ENCODE assay signal across 13 cellular contexts in the genomic region with DNA sequence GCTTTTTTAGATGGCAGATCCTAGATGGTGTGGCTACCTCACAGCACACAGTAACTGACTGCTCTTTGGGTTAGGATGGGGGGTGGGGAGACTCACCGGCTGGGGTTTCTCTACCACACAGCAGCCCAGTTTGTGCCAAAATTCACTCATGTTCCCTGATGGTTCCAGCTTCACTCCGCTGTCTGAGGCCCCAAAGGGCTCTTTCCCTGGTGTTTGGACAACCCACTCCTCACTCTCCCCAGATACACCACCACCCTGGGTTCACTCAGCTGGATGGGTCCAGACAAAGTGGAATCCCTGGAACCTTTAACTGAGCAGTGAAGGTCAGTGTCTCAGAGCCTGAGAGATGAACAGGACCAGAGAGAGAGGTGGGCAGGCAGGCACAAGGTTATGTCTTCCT. TPM values are rescaled to one million over a fixed set of nuclear protein-coding genes. Genes with fewer than 3 reads are reported as not detected.
DNase-seq lines count a peak whose midpoint lies in the region; ATAC-seq, FAIRE-seq and TF ChIP-seq lines count a peak whose summit lies in the region.
"Had no signal": no experiment of that assay in that cellular context is flagged by ENCODE, and none has a peak within 500 bp of the region (broad histone marks: within the 10 kb centered on the region; RNA-seq: fewer than 3 reads in every experiment).

No MANE protein-coding gene starts in this region.

- no peaks in the 10 kb centered on the region for H3K9me3 ChIP-seq in PC-3 (ENCODE audit: low read length)
- no peaks in the 10 kb centered on the region for H3K9me3 ChIP-seq in psoas muscle
- H3K9me3 ChIP-seq in HepG2 (ENCODE audit: low read length): no peaks in the 10 kb centered on the region
- no peaks in the 10 kb centered on the region for H3K9me3 ChIP-seq in kidney (ENCODE audit: control insufficient read depth in 1 of 2, low read length in 2 of 2)
- H3K9me3 ChIP-seq: ovary had no signal

- H2AFZ ChIP-seq in PC-3 (ENCODE audit: low read length) (no peak overlapping the region), HepG2 (ENCODE audit: low read length) (no peak overlapping the region)
- H2AFZ ChIP-seq: GM23338 had no signal

- no peak for TF ChIP-seq EP300 in HepG2 (IDR thresholded peaks at IDR 0.05; ENCODE audit: low read depth in 2 of 2, low read length in 2 of 2)
- no peak for TF ChIP-seq EP300 in HepG2 (CRISPR knock-in tag; IDR thresholded peaks at IDR 0.05; ENCODE audit: borderline replicate concordance)

- H3K27me3 Mint-ChIP-seq in endothelial cell (ENCODE audit: unreplicated experiment): peaks cover 8% of the 10 kb centered on the region

- no peak for FAIRE-seq in HepG2 (lab: Jason Lieb, UNC)
- FAIRE-seq in kidney (lab: Jason Lieb, UNC): no peak

- no peaks in the 10 kb centered on the region for H3K9me3 Mint-ChIP-seq in endothelial cell (ENCODE audit: unreplicated experiment)
- H3K9me3 Mint-ChIP-seq: GM23338 had no signal

- DNase-seq in PC-3 (no peak), endothelial cell (ENCODE audit: low spot score) (no peak), psoas muscle (no peak), Kasumi-1 (lab: John Stamatoyannopoulos, UW) (no peak), HepG2 (ENCODE audit: low spot score) (no peak), head of caudate nucleus (no peak), kidney (no peak)
- DNase-seq: activated CD4-positive, CD25-positive, alpha-beta regulatory T cell treated with anti-CD3 and anti-CD28 coated beads, Interleukin-2, amount 50 U/mL, for 72 hours; DMS 273 treated with DMSO at 0.1 percent for 48 hours; NCI-H1092; ovary had no signal

- no TSS peak for BruUV-seq in PC-3 (replicated peaks; lab: Mats Ljungman, UMichigan)
- BruUV-seq in HepG2 (replicated peaks; lab: Mats Ljungman, UMichigan): no TSS peak

- in situ Hi-C loops in HepG2 (cut with HindIII; ENCODE audit: extremely low pct_ligation_motif_present, low pct_unique_long_range_greater_than_20kb): no loop called here

- no peak overlapping the region for H3K9ac ChIP-seq in PC-3 (ENCODE audit: low read length)
- no peak overlapping the region for H3K9ac ChIP-seq in HepG2 (ENCODE audit: insufficient read depth, low read depth, low read length)
- H3K9ac ChIP-seq in kidney (ENCODE audit: low read length in 2 of 2): peak overlapping the region in 1 of 2 donors; percentile 13

- H3K4me1 ChIP-seq in PC-3 (ENCODE audit: insufficient read depth, low read length) (peaks cover 22% of the 10 kb centered on the region), psoas muscle (peaks cover 28% of the 10 kb centered on the region), HepG2 (ENCODE audit: insufficient read depth, low read length) (peaks cover 58% of the 10 kb centered on the region), kidney (ENCODE audit: control insufficient read depth in 1 of 2, insufficient read depth in 1 of 2, low read depth in 1 of 2, low read length in 2 of 2) (peaks cover 18 to 20% of the 10 kb centered on the region in 2 donors)

- H3K36me3 Mint-ChIP-seq in endothelial cell (ENCODE audit: low read depth, unreplicated experiment): peaks cover 45% of the 10 kb centered on the region

- 0 out of 2 replicates have a peak overlapping the region, but pooled peaks have one; percentile 23 for H3K4me2 ChIP-seq in PC-3 (ENCODE audit: low read length)
- H3K4me2 ChIP-seq in HepG2 (ENCODE audit: low read depth, low read length): no peak overlapping the region
- H3K4me2 ChIP-seq: GM23338 had no signal

- POLR2A ChIA-PET in PC-3 (lab: Charles Lee; ENCODE audit: unreplicated experiment) (no interaction called here), HepG2 (lab: Yijun Ruan, JAX) (interaction anchor here (0.6 to 1.2 kb wide), 2 partner anchors 9 to 49 kb away, joined by 3 read pairs; a partner anchor contains a TSS)

- H3K27ac Mint-ChIP-seq in endothelial cell (ENCODE audit: unreplicated experiment): peak overlapping the region; percentile 78

- WGBS in psoas muscle, 3 donors: 31 to 93% (median 86%) methylated on average over 1 to 2 of the region's 2 CpGs
- WGBS in HepG2 (ENCODE audit: low lambda C conversion rate): 100% methylated on average over 1 of the region's 2 CpGs

- TF ChIP-seq CTCF in C4-2B (conservative IDR thresholded peaks at IDR 0.05): no peak
- TF ChIP-seq CTCF in PC-3 (conservative IDR thresholded peaks at IDR 0.05; ENCODE audit: low read depth, low read length): no peak
- no peak for TF ChIP-seq CTCF in endothelial cell (IDR thresholded peaks at IDR 0.05; ENCODE audit: unreplicated experiment)
- TF ChIP-seq CTCF in psoas muscle (IDR thresholded peaks at IDR 0.05): no peak
- no peak for TF ChIP-seq CTCF in HepG2 (CRISPR knock-in tag; IDR thresholded peaks at IDR 0.05)
- no peak for TF ChIP-seq CTCF in kidney (IDR thresholded peaks at IDR 0.05; ENCODE audit: borderline replicate concordance, extremely low read depth, insufficient read depth)

- H3K79me2 ChIP-seq in PC-3 (ENCODE audit: low read length) (peaks cover 60% of the 10 kb centered on the region), HepG2 (ENCODE audit: insufficient read depth, low read length) (peaks cover 19% of the 10 kb centered on the region)

- no peak for ATAC-seq in PC-3
- no peak for ATAC-seq in psoas muscle
- ATAC-seq in HepG2: no peak
- ATAC-seq: GM23338 had no signal

- H4K20me1 ChIP-seq in PC-3 (ENCODE audit: low read length): peaks cover 25% of the 10 kb centered on the region; the same call in 1 of the 2 replicates
- no peaks in the 10 kb centered on the region for H4K20me1 ChIP-seq in HepG2 (ENCODE audit: insufficient read depth, low read length)

- no peak for TF ChIP-seq POLR2A in HepG2 (IDR thresholded peaks at IDR 0.05; ENCODE audit: insufficient read depth in 1 of 2, low read depth in 2 of 2, low read length in 2 of 2)

- peak overlapping the region; percentile 72 for H3K4me3 Mint-ChIP-seq in endothelial cell (ENCODE audit: unreplicated experiment)
- H3K4me3 Mint-ChIP-seq: GM23338 had no signal

- peaks cover 7% of the 10 kb centered on the region for H3F3A ChIP-seq in PC-3 (ENCODE audit: low read length, unreplicated experiment)

- H3K36me3 ChIP-seq in PC-3 (ENCODE audit: low read depth, low read length) (peaks cover 51% of the 10 kb centered on the region), psoas muscle (ENCODE audit: insufficient read depth in 1 of 2, low read depth in 1 of 2) (peaks cover 11 to 69% of the 10 kb centered on the region in 2 donors), HepG2 (replicated peaks in 1 of 2; ENCODE audit: control insufficient read depth in 1 of 2, insufficient read depth in 2 of 2, low read length in 2 of 2) (peaks cover 13 to 34% of the 10 kb centered on the region in 2 experiments), kidney (ENCODE audit: control insufficient read depth in 1 of 2, insufficient read depth in 2 of 2, low read length in 2 of 2) (peaks cover 26 to 48% of the 10 kb centered on the region in 2 donors)
- H3K36me3 ChIP-seq: ovary had no signal

- no peaks in the 10 kb centered on the region for H3K9me2 ChIP-seq in PC-3 (replicated peaks; ENCODE audit: low read length)

- no peaks in the 10 kb centered on the region for H3K27me3 ChIP-seq in PC-3 (ENCODE audit: low read length)
- no peaks in the 10 kb centered on the region for H3K27me3 ChIP-seq in psoas muscle (ENCODE audit: insufficient read depth in 3 of 3, low read length in 2 of 3)
- H3K27me3 ChIP-seq in HepG2 (ENCODE audit: control insufficient read depth in 1 of 2, insufficient read depth in 2 of 2, low read length in 2 of 2): no peaks in the 10 kb centered on the region
- H3K27me3 ChIP-seq: ovary had no signal

- CTCF ChIA-PET in PC-3 (lab: Charles Lee): no interaction called here
- CTCF ChIA-PET in HepG2 (lab: Yijun Ruan, JAX; ENCODE audit: low intra/inter-chr PET ratio, low total read pairs): no interaction called here

- H3K27ac ChIP-seq in C4-2B (peak overlapping the region; percentile 97), PC-3 (ENCODE audit: low read length) (no peak overlapping the region), psoas muscle (peak overlapping the region; percentile 67), HepG2 (ENCODE audit: extremely low read length, insufficient read depth, low read length) (no peak overlapping the region), kidney (ENCODE audit: low read depth in 2 of 2, low read length in 2 of 2) (peak overlapping the region in 1 of 2 donors; percentile 47)
- H3K27ac ChIP-seq: ovary had no signal

- H3K4me3 ChIP-seq in PC-3 (ENCODE audit: low read length): no peak overlapping the region
- H3K4me3 ChIP-seq in psoas muscle: no peak overlapping the region
- no peak overlapping the region for H3K4me3 ChIP-seq in HepG2 (replicated peaks in 1 of 3; ENCODE audit: insufficient read depth in 1 of 3, low read depth in 2 of 3, low read length in 3 of 3)
- H3K4me3 ChIP-seq in kidney (ENCODE audit: low read length in 2 of 2): peak overlapping the region in 1 of 2 donors; percentile 21
- H3K4me3 ChIP-seq: GM23338, ovary had no signal

- TF ChIP-seq RAD21 in HepG2 (CRISPR knock-in tag; IDR thresholded peaks at IDR 0.05): no peak

- intact Hi-C loops in PC-3 (cut with micrococcal nuclease) (no loop called here), psoas muscle (cut with DNase I) (loop anchor here in 1 of 2 donors (5.0 kb wide), 1 partner anchor 33 kb away; no protein-coding TSS in a partner anchor), HepG2 (cut with micrococcal nuclease; ENCODE audit: unreplicated experiment) (no loop called here), head of caudate nucleus (cut with DNase I) (no loop called here), kidney (cut with DNase I) (no loop called here)

- peaks cover 42% of the 10 kb centered on the region for H3K4me1 Mint-ChIP-seq in endothelial cell (ENCODE audit: unreplicated experiment)

RNA-seq across cellular contexts. Expression of a gene that starts 3.8 kb away (rescaled TPM):
- total RNA-seq in PC-3 (2014; rRNA removed): 60.8 and 61.4 TPM in 2 replicates
- total RNA-seq in endothelial cell (ENCODE audit: unreplicated experiment): 180 TPM
- total RNA-seq in psoas muscle: 10 to 100 TPM; 26.1 to 49.8 (median 33.2) TPM
- polyA plus RNA-seq in psoas muscle: 10 to 100 TPM; 20.1 to 46.4 (median 24.7) TPM
- 17.6 and 18.8 TPM in 2 replicates for total RNA-seq in HepG2 (2016; rRNA removed; fragmentation: Illumina TruSeq; extraction: Trizol)
- total RNA-seq in HepG2 (2016; cell fraction: cytosol; rRNA removed; fragmentation: Illumina TruSeq; extraction: Trizol; ENCODE audit: low read depth): 4.7 and 5.2 TPM in 2 replicates
- 18.1 and 20.0 TPM in 2 replicates for total RNA-seq in HepG2 (2016; cell fraction: insoluble cytoplasmic fraction; rRNA removed; fragmentation: Illumina TruSeq; extraction: Trizol)
- total RNA-seq in HepG2 (2016; cell fraction: membrane; rRNA removed; fragmentation: Illumina TruSeq; extraction: Trizol): 14.1 and 15.1 TPM in 2 replicates
- total RNA-seq in HepG2 (2016; cell fraction: nucleus; rRNA removed; fragmentation: Illumina TruSeq; extraction: Trizol): 14.5 and 16.7 TPM in 2 replicates
- 17.9 and 20.5 TPM in 2 replicates for polyA plus RNA-seq in HepG2 (2011; rRNA removed)
- polyA plus RNA-seq in HepG2 (2011; cell fraction: cytosol; rRNA removed): 10.0 and 12.8 TPM in 2 replicates
- polyA plus RNA-seq in HepG2 (2011; cell fraction: nucleus; rRNA removed): 31.2 and 42.5 TPM in 2 replicates
- polyA plus RNA-seq in HepG2 (2012): 9.4 and 12.3 TPM in 2 replicates
- 1.9 and 2.9 TPM in 2 replicates for polyA plus RNA-seq in HepG2 (2016; cell fraction: cytosol; fragmentation: Illumina TruSeq; extraction: Trizol; ENCODE audit: low read depth)
- 14.6 and 17.0 TPM in 2 replicates for polyA plus RNA-seq in HepG2 (2016; cell fraction: insoluble cytoplasmic fraction; fragmentation: Illumina TruSeq; extraction: Trizol; ENCODE audit: low read depth)
- polyA plus RNA-seq in HepG2 (2016; cell fraction: membrane; fragmentation: Illumina TruSeq; extraction: Trizol; ENCODE audit: low read depth): 6.3 and 7.7 TPM in 2 replicates
- 26.8 and 28.1 TPM in 2 replicates for polyA plus RNA-seq in HepG2 (2016; cell fraction: nucleus; fragmentation: Illumina TruSeq; extraction: Trizol; ENCODE audit: insufficient read depth, low read depth)
- 15.8 and 81.0 TPM in 2 replicates for polyA minus RNA-seq in HepG2 (2011; rRNA and poly(A)+ RNA removed; ENCODE audit: low replicate concordance)
- 8.8 and 9.2 TPM in 2 replicates for polyA minus RNA-seq in HepG2 (2011; cell fraction: cytosol; rRNA and poly(A)+ RNA removed)
- polyA minus RNA-seq in HepG2 (2011; cell fraction: nucleus; rRNA and poly(A)+ RNA removed): 12.6 and 19.9 TPM in 2 replicates
- 107 TPM for total RNA-seq in kidney
- 36.6 TPM for polyA plus RNA-seq in kidney (ENCODE audit: insufficient read depth, low read depth, low replicate concordance)

RNA-seq across cellular contexts. Expression of a gene that starts 4.6 kb away (rescaled TPM):
- total RNA-seq in PC-3 (2014; rRNA removed) (12.3 and 14.1 TPM in 2 replicates), endothelial cell (ENCODE audit: unreplicated experiment) (27.8 TPM), psoas muscle (10 to 100 TPM in 1 of 4 donors, 1 to 10 TPM in 3; 1.3 to 35.8 (median 4.5) TPM), HepG2 (2016; rRNA removed; fragmentation: Illumina TruSeq; extraction: Trizol) (0.17 and 0.22 TPM in 2 replicates), kidney (1.4 TPM)
- polyA plus RNA-seq in psoas muscle (1 to 10 TPM; 1.2 to 5.0 (median 1.3) TPM), HepG2 (2011; rRNA removed) (0.14 and 0.21 TPM in 2 replicates), kidney (ENCODE audit: insufficient read depth, low read depth, low replicate concordance) (2.3 TPM)
- 0.09 TPM in 1 of 2 replicates, not detected in the other for total RNA-seq in HepG2 (2016; cell fraction: cytosol; rRNA removed; fragmentation: Illumina TruSeq; extraction: Trizol; ENCODE audit: low read depth)
- 0.11 and 0.22 TPM in 2 replicates for total RNA-seq in HepG2 (2016; cell fraction: insoluble cytoplasmic fraction; rRNA removed; fragmentation: Illumina TruSeq; extraction: Trizol)
- 0.17 and 0.19 TPM in 2 replicates for total RNA-seq in HepG2 (2016; cell fraction: membrane; rRNA removed; fragmentation: Illumina TruSeq; extraction: Trizol)
- 0.09 TPM in 1 of 2 replicates, not detected in the other for total RNA-seq in HepG2 (2016; cell fraction: nucleus; rRNA removed; fragmentation: Illumina TruSeq; extraction: Trizol)
- 0.07 and 0.19 TPM in 2 replicates for polyA plus RNA-seq in HepG2 (2011; cell fraction: cytosol; rRNA removed)
- polyA plus RNA-seq in HepG2 (2011; cell fraction: nucleus; rRNA removed): 0.11 and 0.17 TPM in 2 replicates
- 0.25 and 0.31 TPM in 2 replicates for polyA plus RNA-seq in HepG2 (2012)
- polyA plus RNA-seq in HepG2 (2016; cell fraction: cytosol; fragmentation: Illumina TruSeq; extraction: Trizol; ENCODE audit: low read depth): 0.06 and 0.08 TPM in 2 replicates
- 0.19 and 0.23 TPM in 2 replicates for polyA plus RNA-seq in HepG2 (2016; cell fraction: insoluble cytoplasmic fraction; fragmentation: Illumina TruSeq; extraction: Trizol; ENCODE audit: low read depth)
- polyA plus RNA-seq in HepG2 (2016; cell fraction: membrane; fragmentation: Illumina TruSeq; extraction: Trizol; ENCODE audit: low read depth): 0.06 and 0.14 TPM in 2 replicates
- 0.40 TPM in 1 of 2 replicates, not detected in the other for polyA plus RNA-seq in HepG2 (2016; cell fraction: nucleus; fragmentation: Illumina TruSeq; extraction: Trizol; ENCODE audit: insufficient read depth, low read depth)
- 0.04 and 0.47 TPM in 2 replicates for polyA minus RNA-seq in HepG2 (2011; rRNA and poly(A)+ RNA removed; ENCODE audit: low replicate concordance)
- polyA minus RNA-seq in HepG2 (2011; cell fraction: cytosol; rRNA and poly(A)+ RNA removed): not detected in 2 replicates
- polyA minus RNA-seq in HepG2 (2011; cell fraction: nucleus; rRNA and poly(A)+ RNA removed): 0.13 and 0.25 TPM in 2 replicates

RNA-seq across cellular contexts. Expression of a gene that starts 8.0 kb away (rescaled TPM):
- total RNA-seq in PC-3 (2014; rRNA removed) (2.8 and 3.8 TPM in 2 replicates), endothelial cell (ENCODE audit: unreplicated experiment) (1.0 TPM), psoas muscle (1 to 10 TPM; 5.1 to 8.8 (median 6.9) TPM), HepG2 (2016; rRNA removed; fragmentation: Illumina TruSeq; extraction: Trizol) (0.74 and 1.5 TPM in 2 replicates), kidney (6.2 TPM)
- polyA plus RNA-seq in psoas muscle (10 to 100 TPM in 1 of 3 donors, 1 to 10 TPM in 2; 1.3 to 16.9 (median 6.5) TPM), HepG2 (2011; rRNA removed) (3.2 TPM in 2 replicates), kidney (ENCODE audit: insufficient read depth, low read depth, low replicate concordance) (12.8 TPM)
- total RNA-seq in HepG2 (2016; cell fraction: cytosol; rRNA removed; fragmentation: Illumina TruSeq; extraction: Trizol; ENCODE audit: low read depth): 1.6 and 2.0 TPM in 2 replicates
- 0.97 and 2.5 TPM in 2 replicates for total RNA-seq in HepG2 (2016; cell fraction: insoluble cytoplasmic fraction; rRNA removed; fragmentation: Illumina TruSeq; extraction: Trizol)
- total RNA-seq in HepG2 (2016; cell fraction: membrane; rRNA removed; fragmentation: Illumina TruSeq; extraction: Trizol): 1.8 and 3.1 TPM in 2 replicates
- 1.8 and 2.4 TPM in 2 replicates for total RNA-seq in HepG2 (2016; cell fraction: nucleus; rRNA removed; fragmentation: Illumina TruSeq; extraction: Trizol)
- polyA plus RNA-seq in HepG2 (2011; cell fraction: cytosol; rRNA removed): 2.1 and 3.0 TPM in 2 replicates
- 2.1 and 2.2 TPM in 2 replicates for polyA plus RNA-seq in HepG2 (2011; cell fraction: nucleus; rRNA removed)
- 2.4 and 3.1 TPM in 2 replicates for polyA plus RNA-seq in HepG2 (2012)
- polyA plus RNA-seq in HepG2 (2016; cell fraction: cytosol; fragmentation: Illumina TruSeq; extraction: Trizol; ENCODE audit: low read depth): 4.5 and 4.8 TPM in 2 replicates
- polyA plus RNA-seq in HepG2 (2016; cell fraction: insoluble cytoplasmic fraction; fragmentation: Illumina TruSeq; extraction: Trizol; ENCODE audit: low read depth): 1.9 TPM in 2 replicates
- polyA plus RNA-seq in HepG2 (2016; cell fraction: membrane; fragmentation: Illumina TruSeq; extraction: Trizol; ENCODE audit: low read depth): 3.8 and 4.5 TPM in 2 replicates
- polyA plus RNA-seq in HepG2 (2016; cell fraction: nucleus; fragmentation: Illumina TruSeq; extraction: Trizol; ENCODE audit: insufficient read depth, low read depth): 3.4 and 4.3 TPM in 2 replicates
- 2.7 and 2.8 TPM in 2 replicates for polyA minus RNA-seq in HepG2 (2011; rRNA and poly(A)+ RNA removed; ENCODE audit: low replicate concordance)
- polyA minus RNA-seq in HepG2 (2011; cell fraction: cytosol; rRNA and poly(A)+ RNA removed): 2.5 and 3.3 TPM in 2 replicates
- polyA minus RNA-seq in HepG2 (2011; cell fraction: nucleus; rRNA and poly(A)+ RNA removed): 1.3 and 1.7 TPM in 2 replicates

RNA-seq across cellular contexts. Expression of a gene that starts 15.0 kb away (rescaled TPM):
- total RNA-seq in PC-3 (2014; rRNA removed) (6.4 and 6.9 TPM in 2 replicates), endothelial cell (ENCODE audit: unreplicated experiment) (4.1 TPM), psoas muscle (10 to 100 TPM in 2 of 4 donors, 1 to 10 TPM in 2; 8.2 to 15.9 (median 9.7) TPM), HepG2 (2016; rRNA removed; fragmentation: Illumina TruSeq; extraction: Trizol) (not detected in 2 replicates), kidney (20.5 TPM)
- polyA plus RNA-seq in psoas muscle (1 to 10 TPM; 2.6 to 7.0 (median 3.6) TPM), HepG2 (2011; rRNA removed) (0.09 TPM in 1 of 2 replicates, not detected in the other), kidney (ENCODE audit: insufficient read depth, low read depth, low replicate concordance) (4.7 TPM)
- 0.26 TPM in 1 of 2 replicates, not detected in the other for total RNA-seq in HepG2 (2016; cell fraction: cytosol; rRNA removed; fragmentation: Illumina TruSeq; extraction: Trizol; ENCODE audit: low read depth)
- total RNA-seq in HepG2 (2016; cell fraction: insoluble cytoplasmic fraction; rRNA removed; fragmentation: Illumina TruSeq; extraction: Trizol): not detected in 2 replicates
- not detected in 2 replicates for total RNA-seq in HepG2 (2016; cell fraction: membrane; rRNA removed; fragmentation: Illumina TruSeq; extraction: Trizol)
- total RNA-seq in HepG2 (2016; cell fraction: nucleus; rRNA removed; fragmentation: Illumina TruSeq; extraction: Trizol): not detected in 2 replicates
- 0.03 TPM in 2 replicates for polyA plus RNA-seq in HepG2 (2011; cell fraction: cytosol; rRNA removed)
- 0.02 TPM in 1 of 2 replicates, not detected in the other for polyA plus RNA-seq in HepG2 (2011; cell fraction: nucleus; rRNA removed)
- polyA plus RNA-seq in HepG2 (2012): not detected in 2 replicates
- not detected in 2 replicates for polyA plus RNA-seq in HepG2 (2016; cell fraction: cytosol; fragmentation: Illumina TruSeq; extraction: Trizol; ENCODE audit: low read depth)
- polyA plus RNA-seq in HepG2 (2016; cell fraction: insoluble cytoplasmic fraction; fragmentation: Illumina TruSeq; extraction: Trizol; ENCODE audit: low read depth): not detected in 2 replicates
- polyA plus RNA-seq in HepG2 (2016; cell fraction: membrane; fragmentation: Illumina TruSeq; extraction: Trizol; ENCODE audit: low read depth): not detected in 2 replicates
- polyA plus RNA-seq in HepG2 (2016; cell fraction: nucleus; fragmentation: Illumina TruSeq; extraction: Trizol; ENCODE audit: insufficient read depth, low read depth): not detected in 2 replicates
- 40.1 TPM in 1 of 2 replicates, not detected in the other for polyA minus RNA-seq in HepG2 (2011; rRNA and poly(A)+ RNA removed; ENCODE audit: low replicate concordance)
- not detected in 2 replicates for polyA minus RNA-seq in HepG2 (2011; cell fraction: cytosol; rRNA and poly(A)+ RNA removed)
- polyA minus RNA-seq in HepG2 (2011; cell fraction: nucleus; rRNA and poly(A)+ RNA removed): under 0.01 and 0.25 TPM in 2 replicates

RNA-seq across cellular contexts. Expression of a gene that starts 19.2 kb away (rescaled TPM):
- total RNA-seq in PC-3 (2014; rRNA removed) (0.51 and 2.4 TPM in 2 replicates), endothelial cell (ENCODE audit: unreplicated experiment) (1.5 TPM), psoas muscle (under 1 TPM; 0.06 to 0.96 (median 0.43) TPM), HepG2 (2016; rRNA removed; fragmentation: Illumina TruSeq; extraction: Trizol) (0.20 and 0.40 TPM in 2 replicates), kidney (0.54 TPM)
- polyA plus RNA-seq in psoas muscle (under 1 TPM; 0.04 to 0.10 (median 0.05) TPM), HepG2 (2011; rRNA removed) (0.84 and 1.1 TPM in 2 replicates), kidney (ENCODE audit: insufficient read depth, low read depth, low replicate concordance) (3.1 TPM)
- 0.10 and 0.62 TPM in 2 replicates for total RNA-seq in HepG2 (2016; cell fraction: cytosol; rRNA removed; fragmentation: Illumina TruSeq; extraction: Trizol; ENCODE audit: low read depth)
- 0.19 and 0.41 TPM in 2 replicates for total RNA-seq in HepG2 (2016; cell fraction: insoluble cytoplasmic fraction; rRNA removed; fragmentation: Illumina TruSeq; extraction: Trizol)
- 0.21 and 0.40 TPM in 2 replicates for total RNA-seq in HepG2 (2016; cell fraction: membrane; rRNA removed; fragmentation: Illumina TruSeq; extraction: Trizol)
- total RNA-seq in HepG2 (2016; cell fraction: nucleus; rRNA removed; fragmentation: Illumina TruSeq; extraction: Trizol): 0.50 and 1.3 TPM in 2 replicates
- 0.13 and 0.17 TPM in 2 replicates for polyA plus RNA-seq in HepG2 (2011; cell fraction: cytosol; rRNA removed)
- 3.3 and 3.7 TPM in 2 replicates for polyA plus RNA-seq in HepG2 (2011; cell fraction: nucleus; rRNA removed)
- polyA plus RNA-seq in HepG2 (2012): 0.52 and 0.79 TPM in 2 replicates
- 0.08 TPM in 2 replicates for polyA plus RNA-seq in HepG2 (2016; cell fraction: cytosol; fragmentation: Illumina TruSeq; extraction: Trizol; ENCODE audit: low read depth)
- polyA plus RNA-seq in HepG2 (2016; cell fraction: insoluble cytoplasmic fraction; fragmentation: Illumina TruSeq; extraction: Trizol; ENCODE audit: low read depth): 0.33 TPM in 1 of 2 replicates, not detected in the other
- 0.05 and 0.16 TPM in 2 replicates for polyA plus RNA-seq in HepG2 (2016; cell fraction: membrane; fragmentation: Illumina TruSeq; extraction: Trizol; ENCODE audit: low read depth)
- polyA plus RNA-seq in HepG2 (2016; cell fraction: nucleus; fragmentation: Illumina TruSeq; extraction: Trizol; ENCODE audit: insufficient read depth, low read depth): 1.8 and 2.4 TPM in 2 replicates
- polyA minus RNA-seq in HepG2 (2011; rRNA and poly(A)+ RNA removed; ENCODE audit: low replicate concordance): 0.66 and 1.5 TPM in 2 replicates
- polyA minus RNA-seq in HepG2 (2011; cell fraction: cytosol; rRNA and poly(A)+ RNA removed): 0.26 TPM in 1 of 2 replicates, not detected in the other
- polyA minus RNA-seq in HepG2 (2011; cell fraction: nucleus; rRNA and poly(A)+ RNA removed): 1.2 and 2.1 TPM in 2 replicates

Comparison
In these comparisons a context has a peak if more than half of its experiments do, and no peak if none do; other contexts are left out.
1. H3K27ac ChIP-seq: peak in C4-2B (single experiment) and psoas muscle (single experiment); none in PC-3 (single experiment) and HepG2 (single experiment).